Comparison of ENCODE assay signal across 1 cellular context in the genomic region with DNA sequence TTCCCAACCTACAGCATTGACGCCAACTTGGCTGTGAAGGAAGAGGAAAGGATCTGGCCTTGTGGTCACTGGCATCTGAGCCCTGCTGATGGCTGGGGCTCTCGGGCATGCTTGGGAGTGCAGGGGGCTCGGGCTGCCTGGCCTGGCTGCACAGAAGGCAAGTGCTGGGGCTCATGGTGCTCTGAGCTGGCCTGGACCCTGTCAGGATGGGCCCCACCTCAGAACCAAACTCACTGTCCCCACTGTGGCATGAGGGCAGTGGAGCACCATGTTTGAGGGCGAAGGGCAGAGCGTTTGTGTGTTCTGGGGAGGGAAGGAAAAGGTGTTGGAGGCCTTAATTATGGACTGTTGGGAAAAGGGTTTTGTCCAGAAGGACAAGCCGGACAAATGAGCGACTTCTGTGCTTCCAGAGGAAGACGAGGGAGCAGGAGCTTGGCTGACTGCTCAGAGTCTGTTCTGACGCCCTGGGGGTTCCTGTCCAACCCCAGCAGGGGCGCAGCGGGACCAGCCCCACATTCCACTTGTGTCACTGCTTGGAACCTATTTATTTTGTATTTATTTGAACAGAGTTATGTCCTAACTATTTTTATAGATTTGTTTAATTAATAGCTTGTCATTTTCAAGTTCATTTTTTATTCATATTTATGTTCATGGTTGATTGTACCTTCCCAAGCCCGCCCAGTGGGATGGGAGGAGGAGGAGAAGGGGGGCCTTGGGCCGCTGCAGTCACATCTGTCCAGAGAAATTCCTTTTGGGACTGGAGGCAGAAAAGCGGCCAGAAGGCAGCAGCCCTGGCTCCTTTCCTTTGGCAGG.
TF ChIP-seq lines count a peak whose summit lies in the region.

No MANE protein-coding gene starts in this region.

TF ChIP-seq in GM23338, 12 proteins besides CTCF, POLR2A, EP300 and RAD21:
- no peak for TF ChIP-seq JUNB (IDR thresholded peaks at IDR 0.05; ENCODE audit: unreplicated experiment)
- TF ChIP-seq, protein P1, sequence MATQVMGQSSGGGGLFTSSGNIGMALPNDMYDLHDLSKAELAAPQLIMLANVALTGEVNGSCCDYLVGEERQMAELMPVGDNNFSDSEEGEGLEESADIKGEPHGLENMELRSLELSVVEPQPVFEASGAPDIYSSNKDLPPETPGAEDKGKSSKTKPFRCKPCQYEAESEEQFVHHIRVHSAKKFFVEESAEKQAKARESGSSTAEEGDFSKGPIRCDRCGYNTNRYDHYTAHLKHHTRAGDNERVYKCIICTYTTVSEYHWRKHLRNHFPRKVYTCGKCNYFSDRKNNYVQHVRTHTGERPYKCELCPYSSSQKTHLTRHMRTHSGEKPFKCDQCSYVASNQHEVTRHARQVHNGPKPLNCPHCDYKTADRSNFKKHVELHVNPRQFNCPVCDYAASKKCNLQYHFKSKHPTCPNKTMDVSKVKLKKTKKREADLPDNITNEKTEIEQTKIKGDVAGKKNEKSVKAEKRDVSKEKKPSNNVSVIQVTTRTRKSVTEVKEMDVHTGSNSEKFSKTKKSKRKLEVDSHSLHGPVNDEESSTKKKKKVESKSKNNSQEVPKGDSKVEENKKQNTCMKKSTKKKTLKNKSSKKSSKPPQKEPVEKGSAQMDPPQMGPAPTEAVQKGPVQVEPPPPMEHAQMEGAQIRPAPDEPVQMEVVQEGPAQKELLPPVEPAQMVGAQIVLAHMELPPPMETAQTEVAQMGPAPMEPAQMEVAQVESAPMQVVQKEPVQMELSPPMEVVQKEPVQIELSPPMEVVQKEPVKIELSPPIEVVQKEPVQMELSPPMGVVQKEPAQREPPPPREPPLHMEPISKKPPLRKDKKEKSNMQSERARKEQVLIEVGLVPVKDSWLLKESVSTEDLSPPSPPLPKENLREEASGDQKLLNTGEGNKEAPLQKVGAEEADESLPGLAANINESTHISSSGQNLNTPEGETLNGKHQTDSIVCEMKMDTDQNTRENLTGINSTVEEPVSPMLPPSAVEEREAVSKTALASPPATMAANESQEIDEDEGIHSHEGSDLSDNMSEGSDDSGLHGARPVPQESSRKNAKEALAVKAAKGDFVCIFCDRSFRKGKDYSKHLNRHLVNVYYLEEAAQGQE (IDR thresholded peaks at IDR 0.05; ENCODE audit: unreplicated experiment), result no peak
- TF ChIP-seq ZNF114 (CRISPR knock-in tag; IDR thresholded peaks at IDR 0.05), result no peak
- no peak for TF ChIP-seq POLR2AphosphoS5 (IDR thresholded peaks at IDR 0.05; ENCODE audit: low read depth)
- no peak for TF ChIP-seq EZH2 (IDR thresholded peaks at IDR 0.05; ENCODE audit: low read depth, unreplicated experiment)
